32 cellular contexts compared by ENCODE assay signal in the genomic region with DNA sequence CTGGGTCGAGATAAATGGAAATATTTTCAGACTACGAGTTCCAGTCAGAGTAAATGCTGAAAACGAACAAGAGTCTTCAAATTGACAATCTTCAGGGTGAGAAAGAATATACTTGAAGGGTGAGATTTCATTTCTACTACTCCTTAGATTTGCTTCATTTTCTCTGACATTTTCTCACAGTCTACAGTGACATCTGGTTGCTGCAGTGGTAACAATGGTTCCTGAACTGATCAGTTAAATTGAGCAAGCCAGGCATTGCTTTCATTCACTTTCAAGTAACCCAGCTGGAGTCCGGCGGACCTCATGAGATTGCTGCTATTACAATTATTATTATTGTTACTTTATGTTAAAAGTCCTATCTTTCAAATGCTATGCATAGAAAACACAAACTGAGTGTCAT.
"Had no signal": no experiment of that assay in that cellular context is flagged by ENCODE, and none has a peak within 500 bp of the region (broad histone marks: within the 10 kb centered on the region; RNA-seq: fewer than 3 reads in every experiment).

No MANE protein-coding gene starts in this region.

- H3K4me3 ChIP-seq: ascending aorta, cardiac muscle cell, coronary artery, dorsolateral prefrontal cortex, heart left ventricle, left lung, lower lobe of right lung, ovary, skin epidermis, thoracic aorta, uterus had no signal

- ATAC-seq: activated CD4-positive, CD25-positive, alpha-beta regulatory T cell treated with anti-CD3 and anti-CD28 coated beads, Interleukin-2, amount 50 U/mL, for 24 hours; heart left ventricle; left lung; lower lobe of right lung; natural killer cell treated with Interleukin-12 subunit alpha and Interleukin-12 subunit beta and Interleukin-15 and Interleukin-18, amount 100 ng/mL, for 72 hours; sciatic nerve; stimulated activated naive CD8-positive, alpha-beta T cell treated with anti-CD3 and anti-CD28 coated beads, Interleukin-15, Interleukin-2, amounts not matched to agents 100 U/mL and 50 U/mL, for 24 hours had no signal

- H3K36me3 ChIP-seq: ascending aorta, cardiac muscle cell, heart left ventricle, left lung, lower lobe of right lung, ovary, thoracic aorta, uterus had no signal

- H3K27ac Mint-ChIP-seq: activated CD4-positive, alpha-beta memory T cell treated with anti-CD3 and anti-CD28 coated beads for 36 hours; activated CD4-positive, alpha-beta T cell treated with anti-CD3 and anti-CD28 coated beads, Interleukin-2, amount 10 ng/mL, durations not matched to agents 24 days and 14 days; activated naive CD4-positive, alpha-beta T cell treated with anti-CD3 and anti-CD28 coated beads for 36 hours; activated naive CD8-positive, alpha-beta T cell treated with anti-CD3 and anti-CD28 coated beads, Interleukin-2, amount 10 ng/mL, durations not matched to agents 7 days and 5 days; activated T-helper 1 cell treated with anti-CD3 and anti-CD28 coated beads, Interleukin-12 subunit alpha, Interleukin-12 subunit beta, Interleukin-2, Interleukin-4 antibody, amounts not matched to agents 30 ng/mL and 10 ng/mL and 1 ng/mL, durations not matched to agents 14 hours and 24 hours and 36 hours; natural killer cell treated with Interleukin-12 subunit alpha and Interleukin-12 subunit beta and Interleukin-15 and Interleukin-18, amount 100 ng/mL, for 72 hours; progenitor cell of endocrine pancreas; type B pancreatic cell had no signal

- H3K4me1 Mint-ChIP-seq: activated CD4-positive, alpha-beta T cell treated with anti-CD3 and anti-CD28 coated beads, Interleukin-2, amount 10 ng/mL, durations not matched to agents 24 days and 14 days; activated naive CD8-positive, alpha-beta T cell treated with anti-CD3 and anti-CD28 coated beads, Interleukin-2, amount 10 ng/mL, durations not matched to agents 7 days and 5 days had no signal

- H3K27me3 Mint-ChIP-seq: activated CD4-positive, alpha-beta memory T cell treated with anti-CD3 and anti-CD28 coated beads for 36 hours; activated CD4-positive, alpha-beta T cell treated with anti-CD3 and anti-CD28 coated beads, Interleukin-2, amount 10 ng/mL, durations not matched to agents 24 days and 14 days; activated naive CD8-positive, alpha-beta T cell treated with anti-CD3 and anti-CD28 coated beads, Interleukin-2, amount 10 ng/mL, durations not matched to agents 7 days and 5 days; brain; natural killer cell treated with Interleukin-12 subunit alpha and Interleukin-12 subunit beta and Interleukin-15 and Interleukin-18, amount 100 ng/mL, for 72 hours; progenitor cell of endocrine pancreas; type B pancreatic cell had no signal

- H3K36me3 Mint-ChIP-seq: activated CD4-positive, alpha-beta memory T cell treated with anti-CD3 and anti-CD28 coated beads for 36 hours; activated naive CD8-positive, alpha-beta T cell treated with anti-CD3 and anti-CD28 coated beads, Interleukin-2, amount 10 ng/mL, durations not matched to agents 7 days and 5 days; brain; natural killer cell treated with Interleukin-12 subunit alpha and Interleukin-12 subunit beta and Interleukin-15 and Interleukin-18, amount 100 ng/mL, for 72 hours; type B pancreatic cell had no signal

- H3K9me3 Mint-ChIP-seq: activated CD4-positive, alpha-beta T cell treated with anti-CD3 and anti-CD28 coated beads, Interleukin-2, amount 10 ng/mL, durations not matched to agents 24 days and 14 days; activated naive CD8-positive, alpha-beta T cell treated with anti-CD3 and anti-CD28 coated beads, Interleukin-2, amount 10 ng/mL, durations not matched to agents 7 days and 5 days; activated T-helper 1 cell treated with anti-CD3 and anti-CD28 coated beads, Interleukin-12 subunit alpha, Interleukin-12 subunit beta, Interleukin-2, Interleukin-4 antibody, amounts not matched to agents 30 ng/mL and 10 ng/mL and 1 ng/mL, durations not matched to agents 14 hours and 24 hours and 36 hours; brain; type B pancreatic cell had no signal

- H3K4me1 ChIP-seq: ascending aorta, heart left ventricle, left lung, lower lobe of right lung, uterus had no signal

- H3K27ac ChIP-seq: ascending aorta, cardiac muscle cell, coronary artery, dorsolateral prefrontal cortex, heart left ventricle, left lung, lower lobe of right lung, ovary, skin epidermis, thoracic aorta, uterus, VCaP had no signal

- H3K9me3 ChIP-seq: ascending aorta, heart left ventricle, left lung, lower lobe of right lung, ovary, thoracic aorta, uterus had no signal

- DNase-seq: activated CD4-positive, alpha-beta memory T cell treated with anti-CD3 and anti-CD28 coated beads for 36 hours; activated CD4-positive, alpha-beta T cell treated with anti-CD3 and anti-CD28 coated beads, Interleukin-2, amount 10 ng/mL, durations not matched to agents 24 days and 14 days; activated CD8-positive, alpha-beta memory T cell treated with anti-CD3 and anti-CD28 coated beads, Interleukin-2, amount 50 U/mL, for 4 hours; activated effector memory CD4-positive, alpha-beta T cell treated with anti-CD3 and anti-CD28 coated beads, Interleukin-2, amount 50 U/mL, for 16 hours; activated naive CD4-positive, alpha-beta T cell treated with anti-CD3 and anti-CD28 coated beads for 36 hours; activated naive CD8-positive, alpha-beta T cell treated with anti-CD3 and anti-CD28 coated beads, Interleukin-2, amount 10 ng/mL, durations not matched to agents 7 days and 5 days; activated T-cell treated with anti-CD3 and anti-CD28 coated beads, Interleukin-2, amount 50 U/mL, for 1 hour; dorsolateral prefrontal cortex; effector memory CD4-positive, alpha-beta T cell; heart left ventricle; kidney glomerular epithelial cell; left lung; lower lobe of right lung; mesenchymal stem cell; ovary; stimulated activated CD4-positive, alpha-beta T cell treated with anti-CD3 and anti-CD28 coated beads, Interleukin-12 subunit alpha, Interleukin-12 subunit beta, amount 100 ng/mL, for 4 hours; stimulated activated CD4-positive, alpha-beta T cell treated with anti-CD3 and anti-CD28 coated beads, Interleukin-4, amount 100 ng/mL, for 1 hour; stimulated activated naive CD8-positive, alpha-beta T cell treated with anti-CD3 and anti-CD28 coated beads, Interleukin-15, Interleukin-2, amounts not matched to agents 100 U/mL and 50 U/mL, for 24 hours; uterus had no signal

- H3K27me3 ChIP-seq: ascending aorta, cardiac muscle cell, dorsolateral prefrontal cortex, heart left ventricle, left lung, ovary, uterus had no signal

- H3K4me3 Mint-ChIP-seq: activated CD4-positive, alpha-beta memory T cell treated with anti-CD3 and anti-CD28 coated beads for 36 hours; activated CD4-positive, alpha-beta T cell treated with anti-CD3 and anti-CD28 coated beads, Interleukin-2, amount 10 ng/mL, durations not matched to agents 24 days and 14 days; activated naive CD4-positive, alpha-beta T cell treated with anti-CD3 and anti-CD28 coated beads for 36 hours; activated naive CD8-positive, alpha-beta T cell treated with anti-CD3 and anti-CD28 coated beads, Interleukin-2, amount 10 ng/mL, durations not matched to agents 7 days and 5 days; activated T-helper 1 cell treated with anti-CD3 and anti-CD28 coated beads, Interleukin-12 subunit alpha, Interleukin-12 subunit beta, Interleukin-2, Interleukin-4 antibody, amounts not matched to agents 30 ng/mL and 10 ng/mL and 1 ng/mL, durations not matched to agents 14 hours and 24 hours and 36 hours; brain; natural killer cell treated with Interleukin-12 subunit alpha and Interleukin-12 subunit beta and Interleukin-15 and Interleukin-18, amount 100 ng/mL, for 72 hours; type B pancreatic cell had no signal
